Comparison of ENCODE assay signal across 24 cellular contexts in the genomic region with DNA sequence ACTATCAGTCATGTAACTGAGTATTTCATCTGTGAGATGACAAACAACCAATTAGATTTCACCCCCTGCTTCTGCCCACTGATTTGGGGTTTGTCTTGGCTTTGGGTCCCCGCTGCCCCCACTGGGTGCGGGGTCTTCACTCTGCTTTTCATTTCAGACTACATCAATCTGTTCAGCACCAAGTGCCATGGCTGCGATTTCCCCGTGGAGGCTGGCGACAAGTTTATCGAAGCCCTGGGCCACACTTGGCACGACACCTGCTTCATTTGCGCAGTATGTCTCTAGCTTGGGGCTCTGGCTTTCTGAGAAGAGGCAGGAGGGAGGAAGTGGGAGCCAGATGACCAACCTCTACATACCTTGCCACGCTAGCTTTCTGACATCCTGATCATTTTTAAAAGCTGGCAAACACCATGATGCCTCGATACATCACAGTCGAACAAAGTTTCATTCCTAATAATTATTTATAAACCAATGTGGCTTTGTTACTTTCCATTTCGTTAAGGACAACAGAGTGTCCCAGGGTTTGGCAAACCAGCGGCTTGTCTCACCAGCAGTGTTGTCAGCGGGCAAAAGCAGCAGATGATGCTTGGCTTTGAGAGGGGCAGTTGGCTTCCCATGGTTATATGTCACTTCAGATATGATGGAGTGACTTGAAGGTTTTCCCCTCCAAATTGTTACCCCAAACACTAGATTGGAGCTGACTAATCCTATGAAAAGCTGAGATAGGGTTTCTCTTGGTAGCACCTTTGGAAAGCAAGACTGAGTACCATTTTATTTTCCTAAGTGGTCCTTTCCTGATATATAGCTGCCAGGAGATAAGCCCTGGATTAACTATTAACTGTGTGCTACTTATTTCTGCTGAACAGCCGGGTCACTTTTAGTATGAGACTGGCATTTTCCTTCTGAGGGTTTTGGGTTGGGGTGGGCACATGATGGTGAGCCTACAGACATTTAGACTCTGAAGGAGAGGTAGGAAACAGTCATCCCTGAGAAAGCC. TPM values are rescaled to one million over a fixed set of nuclear protein-coding genes. Genes with fewer than 3 reads are reported as not detected.
DNase-seq lines count a peak whose midpoint lies in the region; ATAC-seq and TF ChIP-seq lines count a peak whose summit lies in the region.
"Had no signal": no experiment of that assay in that cellular context is flagged by ENCODE, and none has a peak within 500 bp of the region (broad histone marks: within the 10 kb centered on the region; RNA-seq: fewer than 3 reads in every experiment).

No MANE protein-coding gene starts in this region.

- H3K4me1 ChIP-seq in esophagus muscularis mucosa: peaks cover 10 to 33% (median 23%) of the 10 kb centered on the region in 4 donors
- H3K4me1 ChIP-seq in heart left ventricle: peaks cover 0 to 59% (median 8%) of the 10 kb centered on the region in 12 donors
- H3K4me1 ChIP-seq in left lung: no peaks in the 10 kb centered on the region
- peaks cover 0 to 38% (median 30%) of the 10 kb centered on the region in 4 donors for H3K4me1 ChIP-seq in sigmoid colon
- H3K4me1 ChIP-seq: BE2C, HAP-1 had no signal

- no peak for DNase-seq in esophagus muscularis mucosa (ENCODE audit: extremely low spot score)
- DNase-seq in heart left ventricle: no peak
- DNase-seq in left lung: no peak
- no peak for DNase-seq in sigmoid colon
- no peak for DNase-seq in OCI-M1 (lab: John Stamatoyannopoulos, UW)
- no peak for DNase-seq in stimulated activated CD4-positive, alpha-beta T cell treated with anti-CD3 and anti-CD28 coated beads, Interleukin-4, amount 100 ng/mL, for 1 hour
- DNase-seq in SHP77 (lab: John Stamatoyannopoulos, UW): no peak
- no peak for DNase-seq in HK-2 (ENCODE audit: unreplicated experiment)
- DNase-seq: BE2C, DMS79 treated with DMSO at 0.1 percent for 48 hours, KBM-7, MM.1S, NCI-H1048, NCI-H1417 treated with DMSO at 0.1 percent for 48 hours, NCI-H187 treated with DMSO at 0.1 percent for 48 hours, NCI-H2227 treated with DMSO at 0.1 percent for 48 hours, NCI-H510A, NCI-H748 treated with DMSO at 0.1 percent for 48 hours, Peyer's patch had no signal

- no peaks in the 10 kb centered on the region for H3K27me3 ChIP-seq in esophagus muscularis mucosa
- H3K27me3 ChIP-seq in heart left ventricle: peaks cover 0 to 10% (median 0%) of the 10 kb centered on the region in 9 donors
- H3K27me3 ChIP-seq in left lung: peaks cover 0 to 43% of the 10 kb centered on the region in 2 donors
- H3K27me3 ChIP-seq in sigmoid colon: no peaks in the 10 kb centered on the region
- H3K27me3 ChIP-seq: BE2C, Peyer's patch had no signal

- no peak for TF ChIP-seq EP300 in esophagus muscularis mucosa (IDR thresholded peaks at IDR 0.05)
- no peak for TF ChIP-seq EP300 in sigmoid colon (IDR thresholded peaks at IDR 0.05)

- TF ChIP-seq CTCF in esophagus muscularis mucosa (IDR thresholded peaks at IDR 0.05): no peak
- TF ChIP-seq CTCF in heart left ventricle (IDR thresholded peaks at IDR 0.05): no peak
- no peak for TF ChIP-seq CTCF in left lung (IDR thresholded peaks at IDR 0.05)
- TF ChIP-seq CTCF in sigmoid colon (IDR thresholded peaks at IDR 0.05): no peak

- peaks cover 0 to 64% (median 20%) of the 10 kb centered on the region in 4 donors for H3K36me3 ChIP-seq in esophagus muscularis mucosa
- peaks cover 0 to 80% (median 12%) of the 10 kb centered on the region in 9 donors for H3K36me3 ChIP-seq in heart left ventricle
- no peaks in the 10 kb centered on the region for H3K36me3 ChIP-seq in left lung
- peaks cover 0 to 11% (median 2%) of the 10 kb centered on the region in 4 donors for H3K36me3 ChIP-seq in sigmoid colon
- H3K36me3 ChIP-seq: BE2C, HAP-1, Peyer's patch had no signal

- intact Hi-C loops in esophagus muscularis mucosa (cut with DNase I): no loop called here
- intact Hi-C loops in heart left ventricle (cut with DNase I): no loop called here
- intact Hi-C loops in left lung (cut with DNase I): no loop called here
- intact Hi-C loops in sigmoid colon (cut with DNase I): no loop called here

- WGBS in esophagus muscularis mucosa: 90% methylated on average over 15 of the region's 15 CpGs
- WGBS in heart left ventricle, 4 donors: 49 to 65% (median 57%) methylated on average over 15 of the region's 15 CpGs
- WGBS in sigmoid colon, 2 donors: 89 to 92% methylated on average over 15 of the region's 15 CpGs

- TF ChIP-seq POLR2A in esophagus muscularis mucosa (IDR thresholded peaks at IDR 0.05; ENCODE audit: low read depth) (no peak), heart left ventricle (IDR thresholded peaks at IDR 0.05) (no peak), sigmoid colon (IDR thresholded peaks at IDR 0.05) (no peak)

- H3K27ac ChIP-seq in esophagus muscularis mucosa (replicated peaks in 1 of 4) (peak overlapping the region; percentile 10 to 94 (median 90)), heart left ventricle (peak overlapping the region in 9 of 12 donors; percentile 32 to 94 (median 58)), left lung (no peak overlapping the region), sigmoid colon (peak overlapping the region; percentile 8 to 97 (median 92))
- H3K27ac ChIP-seq: HL-60 had no signal

- ATAC-seq in heart left ventricle: peak in 3 of 4 donors; percentile 13 to 36 (median 32)
- peak; percentile 72 for ATAC-seq in left lung
- ATAC-seq: GM23338, HepG2 had no signal

- H3K4me3 ChIP-seq in esophagus muscularis mucosa: no peak overlapping the region
- no peak overlapping the region for H3K4me3 ChIP-seq in heart left ventricle
- no peak overlapping the region for H3K4me3 ChIP-seq in left lung
- H3K4me3 ChIP-seq in sigmoid colon: no peak overlapping the region
- H3K4me3 ChIP-seq: GM23338, HAP-1, Peyer's patch had no signal

- H3K9me3 ChIP-seq in esophagus muscularis mucosa: no peaks in the 10 kb centered on the region
- H3K9me3 ChIP-seq in heart left ventricle: no peaks in the 10 kb centered on the region
- H3K9me3 ChIP-seq in left lung: no peaks in the 10 kb centered on the region
- no peaks in the 10 kb centered on the region for H3K9me3 ChIP-seq in sigmoid colon
- H3K9me3 ChIP-seq: BE2C, HAP-1, Peyer's patch had no signal

RNA-seq across cellular contexts. Expression of gene BMPR1A, which starts 30.1 kb away (rescaled TPM):
- total RNA-seq in esophagus muscularis mucosa: 100 to 1,000 TPM in 1 of 4 donors, 10 to 100 TPM in 3; 66.1 to 110 (median 90.5) TPM
- total RNA-seq in heart left ventricle: 10 to 100 TPM; 19.9 to 72.0 (median 46.1) TPM
- 10 to 100 TPM in 1 of 2 donors, 1 to 10 TPM in 1; 6.3 to 18.6 TPM for polyA plus RNA-seq in heart left ventricle
- total RNA-seq in left lung: 10 to 100 TPM; 33.4 to 47.9 TPM
- 100 to 1,000 TPM in 3 of 4 donors, 10 to 100 TPM in 1; 84.2 to 145 (median 120) TPM for total RNA-seq in sigmoid colon
- polyA plus RNA-seq in sigmoid colon: 10 to 100 TPM in 1 of 3 donors, 1 to 10 TPM in 2; 5.5 to 16.1 (median 7.8) TPM

RNA-seq across cellular contexts. Expression of gene LDB3, which starts 58.0 kb away (rescaled TPM):
- 10 to 100 TPM; 12.6 to 42.3 (median 21.6) TPM for total RNA-seq in esophagus muscularis mucosa
- 1,000 to 10,000 TPM in 7 of 9 donors, 100 to 1,000 TPM in 2; 800 to 1,716 (median 1,273) TPM for total RNA-seq in heart left ventricle
- 1,000 to 10,000 TPM in 1 of 2 donors, 100 to 1,000 TPM in 1; 165 to 1,759 TPM for polyA plus RNA-seq in heart left ventricle
- total RNA-seq in left lung: 1 to 10 TPM; 1.5 to 2.7 TPM
- total RNA-seq in sigmoid colon: 10 to 100 TPM; 13.2 to 42.1 (median 22.4) TPM
- 1 to 10 TPM; 1.2 to 1.9 (median 1.8) TPM for polyA plus RNA-seq in sigmoid colon
- total RNA-seq: HepG2, HT-29 had no signal
- polyA plus RNA-seq: HepG2 had no signal

Comparison
In these comparisons a context has a peak if more than half of its experiments do, and no peak if none do; other contexts are left out.
1. H3K27ac ChIP-seq: peak in esophagus muscularis mucosa (4 of 4), heart left ventricle (9 of 12) and sigmoid colon (4 of 4); none in left lung (0 of 2).
2. RNA of gene LDB3, which starts 58.0 kb away (total RNA-seq): 800 to 1,716 TPM in heart left ventricle; 13.2 to 42.1 TPM in sigmoid colon, 12.6 to 42.3 TPM in esophagus muscularis mucosa and 1.5 to 2.7 TPM in left lung; every median in the first group is over 10 times any median in the second.